In genomic region chr17:43839670-43840101, GRCh38 we compare ENCODE assay signal across 9 cellular contexts. TPM values are rescaled to one million over a fixed set of nuclear protein-coding genes. Genes with fewer than 3 reads are reported as not detected.
DNase-seq lines count a peak whose midpoint lies in the region; ATAC-seq and TF ChIP-seq lines count a peak whose summit lies in the region.
"Had no signal": no experiment of that assay in that cellular context is flagged by ENCODE, and none has a peak within 500 bp of the region (broad histone marks: within the 10 kb centered on the region; RNA-seq: fewer than 3 reads in every experiment).

No MANE protein-coding gene starts in this region.

- H3K36me3 ChIP-seq in PC-9 (ENCODE audit: low read depth), result no peaks in the 10 kb centered on the region

- no peaks in the 10 kb centered on the region for H3K9me3 ChIP-seq in PC-9 (ENCODE audit: insufficient read depth, low read depth)

- POLR2A ChIA-PET in PC-9 (lab: Charles Lee; ENCODE audit: unreplicated experiment), result interaction anchor here (0.5 to 0.9 kb wide), 4 partner anchors 61 to 1601 kb away, joined by 3 to 7 read pairs (median 4); partner anchors contain the start of genes DUSP3 and LSM12

- H3K79me2 ChIP-seq in PC-9 (ENCODE audit: low read depth), result no peaks in the 10 kb centered on the region

- TF ChIP-seq CTCF in PC-9 (conservative IDR thresholded peaks at IDR 0.05) (no peak), mesothelial cell of epicardium (IDR thresholded peaks at IDR 0.05; ENCODE audit: unreplicated experiment) (no peak)

- no peak overlapping the region for H3K4me3 Mint-ChIP-seq in mesothelial cell of epicardium

- peaks cover 28% of the 10 kb centered on the region for H3K4me1 Mint-ChIP-seq in mesothelial cell of epicardium

- CTCF ChIA-PET in PC-9 (lab: Charles Lee), result interaction anchor here (0.5 to 1.0 kb wide), 3 partner anchors 58 to 201 kb away, joined by 3 to 8 read pairs (median 4); no protein-coding TSS in a partner anchor

- no peak for ATAC-seq in HG02588 (IDR thresholded peaks at IDR 0.05; ENCODE audit: unreplicated experiment)

- H3K27me3 ChIP-seq in PC-9 (ENCODE audit: insufficient read depth, low read depth), result no peaks in the 10 kb centered on the region

- in situ Hi-C loops in ACHN (cut with HindIII; ENCODE audit: low pct_ligation_motif_present, low pct_unique_long_range_greater_than_20kb, low sequenced_read_pairs), result no loop called here

- H3K27me3 Mint-ChIP-seq in mesothelial cell of epicardium (ENCODE audit: low read depth), result peaks cover 6% of the 10 kb centered on the region

- H3K9me2 ChIP-seq in PC-9 (ENCODE audit: insufficient read depth), result no peaks in the 10 kb centered on the region

- H3F3A ChIP-seq in PC-9 (ENCODE audit: insufficient read depth, low read depth), result peaks cover 47% of the 10 kb centered on the region

- H3K36me3 Mint-ChIP-seq in mesothelial cell of epicardium, result no peaks in the 10 kb centered on the region

- H3K27ac ChIP-seq in PC-9, result peak overlapping the region; percentile 81

- H4K20me1 ChIP-seq in PC-9 (ENCODE audit: insufficient read depth), result no peaks in the 10 kb centered on the region

- peak overlapping the region; percentile 61 for H3K4me2 ChIP-seq in PC-9

- H3K4me3 ChIP-seq in PC-9, result peak overlapping the region; percentile 10; the same call in 1 of the 2 replicates

- no peak overlapping the region for H3K27ac Mint-ChIP-seq in mesothelial cell of epicardium

- intact Hi-C loops in PC-9 (cut with micrococcal nuclease; ENCODE audit: unreplicated experiment), result loop anchor here (1.0 kb wide), 1 partner anchor 61 kb away; the partner anchor contains the start of gene DUSP3

- DNase-seq in ACHN (peak; percentile 24), NCI-H1417 (lab: John Stamatoyannopoulos, UW) (peak; percentile 91 to 99 (median 95)), PC-9 (peak; percentile 80 to 90), iPS-NIHi11 (ENCODE audit: low spot score) (peak; percentile 55), AG08396 (ENCODE audit: low spot score) (no peak), GM19238 (ENCODE audit: insufficient read length, low spot score) (no peak), mesothelial cell of epicardium (ENCODE audit: low spot score in 2 of 2, unreplicated experiment in 2 of 2) (no peak)

- no TSS peak for BruUV-seq in PC-9 (replicated peaks; lab: Mats Ljungman, UMichigan)

- peak overlapping the region; percentile 11; the same call in 1 of the 2 replicates for H2AFZ ChIP-seq in PC-9

- H3K9me3 Mint-ChIP-seq in mesothelial cell of epicardium, result no peaks in the 10 kb centered on the region

- peaks cover 44% of the 10 kb centered on the region for H3K4me1 ChIP-seq in PC-9 (replicated peaks; ENCODE audit: insufficient read depth)

RNA-seq across cellular contexts. Expression of gene MPP3, which starts 6.7 kb away (rescaled TPM):
- total RNA-seq in PC-9 (2021) (17.4 and 22.0 TPM in 2 replicates), mesothelial cell of epicardium (22.9 to 24.3 TPM (median 22.9 TPM) in 3 replicates)
- total RNA-seq: T-helper 1 cell treated with Interleukin-12 subunit alpha and Interleukin-12 subunit beta and Interleukin-4 antibody, amounts not matched to agents 30 ng/mL and 1 ng/mL, for 36 hours had no signal

RNA-seq across cellular contexts. Expression of gene CD300LG, which starts 7.3 kb away (rescaled TPM):
- total RNA-seq in PC-9 (2021) (not detected in 2 replicates), mesothelial cell of epicardium (0.18 TPM in 1 of 3 replicates, not detected in the others)
- total RNA-seq: T-helper 1 cell treated with Interleukin-12 subunit alpha and Interleukin-12 subunit beta and Interleukin-4 antibody, amounts not matched to agents 30 ng/mL and 1 ng/mL, for 36 hours had no signal

RNA-seq across cellular contexts. Expression of gene CFAP97D1, which starts 59.5 kb away (rescaled TPM):
- not detected in 2 replicates for total RNA-seq in PC-9 (2021)
- 0.07 TPM in 1 of 3 replicates, not detected in the others for total RNA-seq in mesothelial cell of epicardium
- total RNA-seq: T-helper 1 cell treated with Interleukin-12 subunit alpha and Interleukin-12 subunit beta and Interleukin-4 antibody, amounts not matched to agents 30 ng/mL and 1 ng/mL, for 36 hours had no signal

Comparison
In these comparisons a context has a peak if more than half of its experiments do, and no peak if none do; other contexts are left out.
1. DNase-seq: peak in ACHN (single experiment), NCI-H1417 (3 of 3), PC-9 (2 of 2) and iPS-NIHi11 (single experiment); none in AG08396 (single experiment), GM19238 (single experiment) and mesothelial cell of epicardium (0 of 2).